ENCODE assay signal across 8 cellular contexts in the genomic region with DNA sequence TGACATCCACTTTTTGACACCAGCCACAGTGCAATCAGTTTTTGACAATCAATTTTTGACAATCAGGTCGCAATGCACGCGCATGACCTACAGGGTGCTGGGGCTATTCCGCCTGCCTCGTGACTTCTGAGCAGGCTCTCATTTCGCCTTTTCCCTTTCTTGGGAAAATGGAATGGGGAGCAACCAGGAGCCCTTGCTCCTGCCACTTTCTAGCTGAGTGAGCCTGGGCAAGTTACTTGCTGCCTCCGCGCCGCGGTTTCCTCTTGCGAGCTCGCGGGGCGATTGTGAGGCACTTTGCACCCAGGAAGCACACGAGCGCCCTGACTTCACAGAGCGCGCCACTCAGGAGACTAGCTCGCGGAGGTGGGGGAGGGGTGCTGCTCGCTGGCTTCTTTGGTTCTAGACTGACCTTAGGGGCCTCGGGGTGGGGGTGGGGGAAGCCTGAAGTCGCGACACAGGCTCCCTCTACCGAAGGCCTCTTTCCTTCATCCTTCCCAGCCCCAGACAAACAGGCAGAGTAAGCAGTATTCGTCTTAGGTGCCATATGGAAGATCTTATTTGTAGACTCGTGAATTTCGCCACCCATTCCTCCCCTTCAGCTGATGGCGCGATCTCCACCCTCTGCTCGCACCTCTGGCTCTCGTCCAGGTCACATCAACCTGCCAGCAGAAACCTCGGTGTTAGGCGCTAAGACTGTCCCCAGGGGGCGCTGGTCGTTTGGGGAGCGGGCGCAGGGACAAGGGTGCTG.
DNase-seq lines count a peak whose midpoint lies in the region; ATAC-seq lines count a peak whose summit lies in the region.

No MANE protein-coding gene starts in this region.

- peak; percentile 78 for ATAC-seq in HG02759 (IDR thresholded peaks at IDR 0.05; ENCODE audit: unreplicated experiment)
- peak; percentile 88 for ATAC-seq in central memory CD8-positive, alpha-beta T cell (replicated peaks; ENCODE audit: extremely low read depth, poor library complexity, severe bottlenecking)
- ATAC-seq in GM21447 (IDR thresholded peaks at IDR 0.05; ENCODE audit: unreplicated experiment), result no peak

- DNase-seq in ELR (ENCODE audit: low read depth) (peak; percentile 92), NCI-H2196 (lab: John Stamatoyannopoulos, UW; ENCODE audit: unreplicated experiment) (peak; percentile 92), islet precursor cell (peak; percentile 93)
- peak; percentile 90 for DNase-seq in activated CD4-positive, CD25-positive, alpha-beta regulatory T cell treated with anti-CD3 and anti-CD28 coated beads, Interleukin-2, amount 50 U/mL, for 72 hours
- peak; percentile 83 for DNase-seq in central memory CD8-positive, alpha-beta T cell (ENCODE audit: low spot score in 2 of 2)
- peak; percentile 90 for DNase-seq in stimulated activated CD4-positive, alpha-beta T cell treated with anti-CD3 and anti-CD28 coated beads, Interleukin-12 subunit alpha, Interleukin-12 subunit beta, amount 100 ng/mL, for 4 hours

- H3K9me3 Mint-ChIP-seq in central memory CD8-positive, alpha-beta T cell, result no peaks in the 10 kb centered on the region

- peak overlapping the region; percentile 74 for H3K27ac Mint-ChIP-seq in central memory CD8-positive, alpha-beta T cell (ENCODE audit: low read depth)

- peak overlapping the region; percentile 84 for H3K4me3 Mint-ChIP-seq in central memory CD8-positive, alpha-beta T cell

- peaks cover 10% of the 10 kb centered on the region for H3K36me3 Mint-ChIP-seq in central memory CD8-positive, alpha-beta T cell (ENCODE audit: insufficient read depth)

- H3K27me3 Mint-ChIP-seq in central memory CD8-positive, alpha-beta T cell, result no peaks in the 10 kb centered on the region

- peaks cover 41% of the 10 kb centered on the region for H3K4me1 Mint-ChIP-seq in central memory CD8-positive, alpha-beta T cell
